24 cellular contexts compared by ENCODE assay signal in genomic region chr3:181086011-181086410, GRCh38.
"Had no signal": no experiment of that assay in that cellular context is flagged by ENCODE, and none has a peak within 500 bp of the region (broad histone marks: within the 10 kb centered on the region; RNA-seq: fewer than 3 reads in every experiment).

No MANE protein-coding gene starts in this region.

- H3K36me3 ChIP-seq: colonic mucosa, esophagus squamous epithelium, gastroesophageal sphincter, pancreas, spleen, tibial artery, upper lobe of left lung, vagina had no signal

- FAIRE-seq: kidney, pancreas had no signal

- H3K27me3 Mint-ChIP-seq: progenitor cell of endocrine pancreas; stimulated activated memory B cell treated with anti-CD40 and anti-IgM and Interleukin-4, amounts not matched to agents 10 μg/mL and 1 μg/mL and 100 μg/mL, for 72 hours; stimulated activated naive CD8-positive, alpha-beta T cell treated with anti-CD3 and anti-CD28 coated beads, Interleukin-15, Interleukin-2, amounts not matched to agents 100 ng/mL and 50 ng/mL, for 24 hours had no signal

- ATAC-seq: gastroesophageal sphincter; left colon; mucosa of descending colon; naive thymus-derived CD8-positive, alpha-beta T cell; pancreas; sciatic nerve; stimulated activated memory B cell treated with anti-CD40 and anti-IgM and Interleukin-4, amounts not matched to agents 10 μg/mL and 1 μg/mL and 100 μg/mL, for 72 hours had no signal

- H3K79me2 ChIP-seq: hepatocyte had no signal

- H3K4me3 Mint-ChIP-seq: naive thymus-derived CD8-positive, alpha-beta T cell; stimulated activated memory B cell treated with anti-CD40 and anti-IgM and Interleukin-4, amounts not matched to agents 10 μg/mL and 1 μg/mL and 100 μg/mL, for 72 hours; stimulated activated naive CD8-positive, alpha-beta T cell treated with anti-CD3 and anti-CD28 coated beads, Interleukin-15, Interleukin-2, amounts not matched to agents 100 ng/mL and 50 ng/mL, for 24 hours had no signal

- H3K27me3 ChIP-seq: colonic mucosa, esophagus squamous epithelium, gastroesophageal sphincter, hepatocyte, pancreas, spleen, tibial artery, upper lobe of left lung, vagina had no signal

- H3K4me1 Mint-ChIP-seq: naive thymus-derived CD8-positive, alpha-beta T cell; stimulated activated memory B cell treated with anti-CD40 and anti-IgM and Interleukin-4, amounts not matched to agents 10 μg/mL and 1 μg/mL and 100 μg/mL, for 72 hours had no signal

- H2AFZ ChIP-seq: hepatocyte had no signal

- H3K9me3 ChIP-seq: colonic mucosa, esophagus squamous epithelium, pancreas, tibial artery, upper lobe of left lung, vagina had no signal

- H3K27ac Mint-ChIP-seq: naive thymus-derived CD8-positive, alpha-beta T cell; progenitor cell of endocrine pancreas; stimulated activated memory B cell treated with anti-CD40 and anti-IgM and Interleukin-4, amounts not matched to agents 10 μg/mL and 1 μg/mL and 100 μg/mL, for 72 hours; stimulated activated naive CD8-positive, alpha-beta T cell treated with anti-CD3 and anti-CD28 coated beads, Interleukin-15, Interleukin-2, amounts not matched to agents 100 ng/mL and 50 ng/mL, for 24 hours had no signal

- H3K4me2 ChIP-seq: hepatocyte had no signal

- DNase-seq: colonic mucosa; dermis blood vessel endothelial cell; esophagus squamous epithelium; foreskin fibroblast; kidney; left colon; mammary epithelial cell; mucosa of descending colon; naive thymus-derived CD8-positive, alpha-beta T cell; occipital lobe; pancreas; spleen; stimulated activated CD4-positive, alpha-beta T cell treated with anti-CD3 and anti-CD28 coated beads, Interleukin-15, amount 100 ng/mL, for 24 hours; stimulated activated CD4-positive, alpha-beta T cell treated with anti-CD3 and anti-CD28 coated beads, Interleukin-1b, Interleukin-23, amount 100 ng/mL, for 48 hours; stimulated activated CD4-positive, alpha-beta T cell treated with anti-CD3 and anti-CD28 coated beads, Interleukin-4, amount 100 ng/mL, for 24 hours; tibial artery; upper lobe of left lung had no signal

- H3K27ac ChIP-seq: colonic mucosa, esophagus squamous epithelium, gastroesophageal sphincter, hepatocyte, pancreas, tibial artery, upper lobe of left lung, vagina had no signal

- H3K9me3 Mint-ChIP-seq: stimulated activated naive CD8-positive, alpha-beta T cell treated with anti-CD3 and anti-CD28 coated beads, Interleukin-15, Interleukin-2, amounts not matched to agents 100 ng/mL and 50 ng/mL, for 24 hours had no signal

- H3K4me1 ChIP-seq: colonic mucosa, esophagus squamous epithelium, gastroesophageal sphincter, pancreas, spleen, tibial artery, upper lobe of left lung, vagina had no signal

- H3K4me3 ChIP-seq: colonic mucosa, esophagus squamous epithelium, gastroesophageal sphincter, hepatocyte, mucosa of descending colon, pancreas, spleen, tibial artery, upper lobe of left lung, vagina had no signal

- H3K36me3 Mint-ChIP-seq: stimulated activated memory B cell treated with anti-CD40 and anti-IgM and Interleukin-4, amounts not matched to agents 10 μg/mL and 1 μg/mL and 100 μg/mL, for 72 hours had no signal
